ENCODE assay signal across 8 cellular contexts in the genomic region with DNA sequence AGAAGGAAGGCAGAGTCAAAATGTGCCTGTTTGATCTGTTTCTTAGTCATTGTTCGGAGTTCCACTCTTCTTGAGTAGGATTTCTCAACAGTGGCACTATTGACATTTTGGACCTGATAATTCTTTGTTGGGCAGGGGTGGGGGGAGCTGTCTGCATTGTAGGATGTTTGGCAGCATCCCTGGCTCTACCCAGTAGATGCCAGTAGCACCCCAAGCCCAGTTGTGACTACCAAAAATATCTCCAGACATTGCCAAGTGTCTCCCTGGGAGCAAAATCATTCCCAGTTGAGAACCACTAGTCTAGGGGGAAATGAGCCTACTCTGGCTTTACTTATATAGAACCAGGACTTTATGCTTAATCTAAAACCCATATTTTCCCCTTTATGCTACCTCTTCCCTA. TPM values are rescaled to one million over a fixed set of nuclear protein-coding genes. Genes with fewer than 3 reads are reported as not detected.
A peak's percentile ranks its signal among the peaks of the same experiment; 100 is the strongest.
DNase-seq lines count a peak whose midpoint lies in the region; ATAC-seq and TF ChIP-seq lines count a peak whose summit lies in the region.

No MANE protein-coding gene starts in this region.

- no peaks in the 10 kb centered on the region for H3K27me3 Mint-ChIP-seq in activated CD8-positive, alpha-beta memory T cell treated with anti-CD3 and anti-CD28 coated beads, Interleukin-2, amount 10 ng/mL, durations not matched to agents 7 days and 5 days

- H3K9me3 ChIP-seq in adipocyte (ENCODE audit: control insufficient read depth, low read length) (no peaks in the 10 kb centered on the region), right lobe of liver (no peaks in the 10 kb centered on the region), thoracic aorta (no peaks in the 10 kb centered on the region)

- H3K27ac Mint-ChIP-seq in activated CD8-positive, alpha-beta memory T cell treated with anti-CD3 and anti-CD28 coated beads, Interleukin-2, amount 10 ng/mL, durations not matched to agents 7 days and 5 days = peak overlapping the region; percentile 98

- H3K4me1 Mint-ChIP-seq in activated CD8-positive, alpha-beta memory T cell treated with anti-CD3 and anti-CD28 coated beads, Interleukin-2, amount 10 ng/mL, durations not matched to agents 7 days and 5 days = peaks cover 36% of the 10 kb centered on the region

- ATAC-seq in activated CD8-positive, alpha-beta memory T cell treated with anti-CD3 and anti-CD28 coated beads, Interleukin-2, amount 10 ng/mL, durations not matched to agents 7 days and 5 days = no peak
- ATAC-seq in right lobe of liver = peak in 3 of 4 donors; percentile 5 to 19 (median 6)
- ATAC-seq in thoracic aorta (ENCODE audit: insufficient number of reproducible peaks, low FRiP score, low read depth) = no peak

- no peaks in the 10 kb centered on the region for H3K27me3 ChIP-seq in adipocyte (replicated peaks; ENCODE audit: control insufficient read depth, insufficient read depth, low read length)
- no peaks in the 10 kb centered on the region for H3K27me3 ChIP-seq in right lobe of liver
- no peaks in the 10 kb centered on the region for H3K27me3 ChIP-seq in thoracic aorta (replicated peaks; ENCODE audit: insufficient read depth)

- TF ChIP-seq CTCF in right lobe of liver (IDR thresholded peaks at IDR 0.05) (no peak), thoracic aorta (IDR thresholded peaks at IDR 0.05) (no peak)

- H3K36me3 ChIP-seq in adipocyte (ENCODE audit: control insufficient read depth, insufficient read depth, low read length, severe bottlenecking) (peaks cover 4% of the 10 kb centered on the region), right lobe of liver (peaks cover 0 to 7% (median 0%) of the 10 kb centered on the region in 4 donors), thoracic aorta (no peaks in the 10 kb centered on the region)

- H3K36me3 Mint-ChIP-seq in activated CD8-positive, alpha-beta memory T cell treated with anti-CD3 and anti-CD28 coated beads, Interleukin-2, amount 10 ng/mL, durations not matched to agents 7 days and 5 days = peaks cover 5% of the 10 kb centered on the region

- H3K9me3 Mint-ChIP-seq in activated CD8-positive, alpha-beta memory T cell treated with anti-CD3 and anti-CD28 coated beads, Interleukin-2, amount 10 ng/mL, durations not matched to agents 7 days and 5 days (ENCODE audit: low read depth) = no peaks in the 10 kb centered on the region

- DNase-seq in activated CD8-positive, alpha-beta memory T cell treated with anti-CD3 and anti-CD28 coated beads, Interleukin-2, amount 10 ng/mL, durations not matched to agents 7 days and 5 days = no peak
- no peak for DNase-seq in activated CD8-positive, alpha-beta memory T cell treated with anti-CD3 and anti-CD28 coated beads, Interleukin-2, amount 50 U/mL, for 4 hours
- no peak for DNase-seq in adipocyte (ENCODE audit: low read depth)
- DNase-seq in right lobe of liver = peak in 1 of 3 donors; percentile 22
- no peak for DNase-seq in thoracic aorta (ENCODE audit: low spot score)
- DNase-seq in glomerular visceral epithelial cell (ENCODE audit: extremely low spot score) = no peak
- DNase-seq in hepatic stellate cell (ENCODE audit: low spot score) = no peak
- DNase-seq in AG08396 (ENCODE audit: low spot score) = no peak

- CTCF ChIA-PET in activated CD8-positive, alpha-beta memory T cell treated with anti-CD3 and anti-CD28 coated beads, Interleukin-2, amount 10 ng/mL, durations not matched to agents 7 days and 5 days (lab: Charles Lee) = interaction anchor here (0.6 to 3.8 kb wide), 6 partner anchors 10 to 343 kb away, joined by 3 to 24 read pairs (median 6); no protein-coding TSS in a partner anchor

- peak overlapping the region; percentile 88 for H3K4me3 Mint-ChIP-seq in activated CD8-positive, alpha-beta memory T cell treated with anti-CD3 and anti-CD28 coated beads, Interleukin-2, amount 10 ng/mL, durations not matched to agents 7 days and 5 days

- H3K4me3 ChIP-seq in adipocyte (ENCODE audit: low read length) = peak overlapping the region; percentile 90
- peak overlapping the region; percentile 97 to 100 (median 98) for H3K4me3 ChIP-seq in right lobe of liver
- H3K4me3 ChIP-seq in thoracic aorta = peak overlapping the region; percentile 92

- peak; percentile 18 for TF ChIP-seq POLR2A in right lobe of liver (IDR thresholded peaks at IDR 0.05)

- 17% methylated on average over 1 of the region's 1 CpG for WGBS in right lobe of liver (ENCODE audit: insufficient coverage, low coverage, low lambda C conversion rate, missing lambda C conversion rate)

- peak overlapping the region; percentile 93 for H3K9ac ChIP-seq in adipocyte (ENCODE audit: low read length)

- intact Hi-C loops in right lobe of liver (cut with DNase I) = loop anchor here (10.0 kb wide), 1 partner anchor 45 kb away; no protein-coding TSS in a partner anchor

- H3K27ac ChIP-seq in right lobe of liver = peak overlapping the region; percentile 85 to 91 (median 85)
- peak overlapping the region; percentile 87 to 92 for H3K27ac ChIP-seq in thoracic aorta

- H3K4me1 ChIP-seq in adipocyte (ENCODE audit: control insufficient read depth, insufficient read depth, low read length) (peaks cover 23% of the 10 kb centered on the region), right lobe of liver (peaks cover 0 to 54% (median 18%) of the 10 kb centered on the region in 4 donors), thoracic aorta (ENCODE audit: control insufficient read depth in 1 of 2, low read depth in 2 of 2) (peaks cover 9 to 27% of the 10 kb centered on the region in 2 donors)

RNA-seq across cellular contexts. Expression of gene GFOD2, which starts 1.1 kb away (rescaled TPM):
- total RNA-seq in activated CD8-positive, alpha-beta memory T cell treated with anti-CD3 and anti-CD28 coated beads, Interleukin-2, amount 10 ng/mL, durations not matched to agents 7 days and 5 days = 10 to 100 TPM; 15.1 to 15.8 TPM
- 10 to 100 TPM; 19.7 to 39.7 (median 24.6) TPM for total RNA-seq in right lobe of liver
- 10 to 100 TPM; 13.3 to 19.2 TPM for total RNA-seq in thoracic aorta

RNA-seq across cellular contexts. Expression of gene C16orf86, which starts 53.6 kb away (rescaled TPM):
- 1 to 10 TPM; 4.1 to 5.1 TPM for total RNA-seq in activated CD8-positive, alpha-beta memory T cell treated with anti-CD3 and anti-CD28 coated beads, Interleukin-2, amount 10 ng/mL, durations not matched to agents 7 days and 5 days
- total RNA-seq in right lobe of liver (1 to 10 TPM; 1.4 to 4.3 (median 2.5) TPM), thoracic aorta (10 to 100 TPM in 1 of 2 donors, 1 to 10 TPM in 1; 6.6 to 11.9 TPM)

RNA-seq across cellular contexts. Expression of gene ENKD1, which starts 53.7 kb away (rescaled TPM):
- 1 to 10 TPM; 6.2 to 8.0 TPM for total RNA-seq in activated CD8-positive, alpha-beta memory T cell treated with anti-CD3 and anti-CD28 coated beads, Interleukin-2, amount 10 ng/mL, durations not matched to agents 7 days and 5 days
- 1 to 10 TPM; 4.4 to 8.9 (median 7.3) TPM for total RNA-seq in right lobe of liver
- 10 to 100 TPM; 15.4 to 17.6 TPM for total RNA-seq in thoracic aorta

RNA-seq across cellular contexts. Expression of gene PARD6A, which starts 59.5 kb away (rescaled TPM):
- total RNA-seq in activated CD8-positive, alpha-beta memory T cell treated with anti-CD3 and anti-CD28 coated beads, Interleukin-2, amount 10 ng/mL, durations not matched to agents 7 days and 5 days = 10 to 100 TPM; 15.2 to 15.5 TPM
- 1 to 10 TPM; 1.3 to 4.8 (median 2.6) TPM for total RNA-seq in right lobe of liver
- total RNA-seq in thoracic aorta = 10 to 100 TPM in 1 of 2 donors, 1 to 10 TPM in 1; 5.7 to 10.7 TPM

Comparison
In these comparisons a context has a peak if more than half of its experiments do, and no peak if none do; other contexts are left out.
1. ATAC-seq: peak in right lobe of liver (3 of 4); none in activated CD8-positive, alpha-beta memory T cell treated with anti-CD3 and anti-CD28 coated beads, Interleukin-2, amount 10 ng/mL, durations not matched to agents 7 days and 5 days (single experiment) and thoracic aorta (single experiment).
2. Peak in every context shown above with its lines, with median percentiles within 50 percentile points of each other: H3K4me3 ChIP-seq.